In the genomic region with DNA sequence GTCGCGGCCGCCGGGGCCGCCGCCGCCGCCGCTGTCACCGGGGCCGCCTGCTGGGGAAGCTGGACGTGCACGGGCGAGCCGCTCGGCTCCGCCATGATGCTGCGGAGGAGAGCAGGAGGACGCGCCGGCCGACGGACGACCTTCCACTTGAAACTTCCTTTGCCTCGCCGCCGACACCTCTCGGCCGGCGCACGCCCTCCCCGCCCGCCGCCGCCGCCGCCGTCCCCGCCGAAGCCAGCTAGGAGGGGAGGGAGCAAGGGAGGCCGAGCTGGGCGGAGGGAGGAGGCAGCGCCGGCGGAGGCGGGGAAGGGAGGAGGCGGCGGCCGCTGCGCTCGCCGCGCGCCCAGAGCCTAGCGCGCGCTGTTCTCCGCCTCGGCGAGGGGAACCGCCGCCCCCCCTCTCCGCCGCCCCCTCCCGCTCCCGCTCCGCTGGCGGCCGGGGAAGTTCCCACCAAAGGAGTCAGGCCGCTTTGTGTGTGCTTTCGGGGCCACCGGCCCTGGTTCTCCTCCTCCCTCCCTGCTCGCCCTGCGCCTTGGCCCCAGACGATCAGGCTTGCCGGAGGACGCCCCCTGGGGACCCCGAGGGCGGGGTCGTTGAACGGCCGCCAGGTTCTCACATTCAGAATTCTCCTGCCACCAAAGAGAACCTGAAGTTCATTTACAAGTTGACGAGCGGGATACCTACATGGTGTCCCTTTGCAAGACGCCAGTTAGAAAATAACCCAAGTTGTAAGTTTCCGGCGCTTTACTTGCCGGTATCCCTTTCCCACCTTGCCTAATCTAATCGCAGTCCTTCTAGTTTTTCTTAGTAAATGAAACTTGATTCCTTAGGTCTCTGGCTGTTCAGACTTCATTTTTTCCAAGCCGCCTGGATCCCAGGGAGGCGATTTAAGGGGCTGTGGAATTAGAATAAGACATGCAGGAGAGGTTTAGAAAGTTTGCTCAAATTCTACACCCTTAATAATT, we compare ENCODE assay signal across 8 cellular contexts. TPM values are rescaled to one million over a fixed set of nuclear protein-coding genes. Genes with fewer than 3 reads are reported as not detected.
DNase-seq lines count a peak whose midpoint lies in the region; ATAC-seq and TF ChIP-seq lines count a peak whose summit lies in the region.

A gene (minus strand): TSS at position 255 of the 965 bp plus-strand sequence. CDS start 160 bp downstream, at position 95.

- peak within 1 kb of the TSS; percentile 91 for H3K4me3 Mint-ChIP-seq in CD8-positive, alpha-beta T cell

- H3K4me1 ChIP-seq in CD8-positive, alpha-beta T cell (ENCODE audit: insufficient read depth, low read length), result peaks cover 37% of the 10 kb centered on the region
- no peaks in the 10 kb centered on the region for H3K4me1 ChIP-seq in NT2/D1 (ENCODE audit: insufficient read depth, insufficient read length)

- H3K27me3 Mint-ChIP-seq in CD8-positive, alpha-beta T cell (ENCODE audit: low read depth), result no peaks in the 10 kb centered on the region

- TF ChIP-seq CTCF in CD8-positive, alpha-beta T cell (IDR thresholded peaks at IDR 0.05), result peak; percentile 15

- DNase-seq in CD8-positive, alpha-beta T cell, result peak; percentile 51 to 81 (median 72)
- DNase-seq in HK-2 (ENCODE audit: unreplicated experiment), result peak; percentile 77
- peak; percentile 68 for DNase-seq in NT2/D1 (ENCODE audit: low read depth, low spot score)
- DNase-seq in activated CD8-positive, alpha-beta memory T cell treated with anti-CD3 and anti-CD28 coated beads, Interleukin-2, amount 50 U/mL, for 48 hours, result peak; percentile 85
- peak; percentile 66 for DNase-seq in epidermal melanocyte (ENCODE audit: insufficient read length, low spot score)
- DNase-seq in midbrain (lab: John Stamatoyannopoulos, UW), result peak; percentile 62
- peak; percentile 56 to 62 for DNase-seq in stimulated activated CD8-positive, alpha-beta memory T cell treated with anti-CD3 and anti-CD28 coated beads, Interleukin-2, amount 100 ng/mL, for 1 hour (ENCODE audit: low read depth in 2 of 2)

- H3K27me3 ChIP-seq in CD8-positive, alpha-beta T cell (ENCODE audit: insufficient read depth, low read length), result no peaks in the 10 kb centered on the region
- peaks cover 6% of the 10 kb centered on the region for H3K27me3 ChIP-seq in NT2/D1 (ENCODE audit: insufficient read depth, insufficient read length)

- CTCF ChIA-PET in CD8-positive, alpha-beta T cell (lab: Charles Lee), result interaction anchor here (0.9 kb wide), 1 partner anchor 86 kb away, joined by 3 read pairs; no protein-coding TSS in a partner anchor

- POLR2A ChIA-PET in CD8-positive, alpha-beta T cell (lab: Charles Lee), result interaction anchor here (0.6 to 0.8 kb wide), 2 partner anchors 15 to 72 kb away, joined by 3 to 4 read pairs; no protein-coding TSS in a partner anchor

- peak within 1 kb of the TSS; percentile 81 for H3K27ac ChIP-seq in CD8-positive, alpha-beta T cell (ENCODE audit: low read depth, low read length)

- peak within 1 kb of the TSS; percentile 72 for H3K4me3 ChIP-seq in CD8-positive, alpha-beta T cell (ENCODE audit: low read depth, low read length)
- peak within 1 kb of the TSS; percentile 73 for H3K4me3 ChIP-seq in NT2/D1 (ENCODE audit: insufficient read length, low read depth)

- H3K27ac Mint-ChIP-seq in CD8-positive, alpha-beta T cell, result peak within 1 kb of the TSS; percentile 96

- no peaks in the 10 kb centered on the region for H3K36me3 Mint-ChIP-seq in CD8-positive, alpha-beta T cell

- peak within 1 kb of the TSS; percentile 81 for H3K9ac ChIP-seq in NT2/D1 (ENCODE audit: insufficient read length, low read depth)

- intact Hi-C loops in CD8-positive, alpha-beta T cell (cut with DNase I, micrococcal nuclease), result loop anchor here (2.0 to 10.0 kb wide), 7 partner anchors 55 to 1547 kb away; a partner anchor contains a TSS

- no peaks in the 10 kb centered on the region for H3K9me3 ChIP-seq in CD8-positive, alpha-beta T cell (ENCODE audit: low read length)
- H3K9me3 ChIP-seq in NT2/D1 (ENCODE audit: insufficient read depth, low read length), result no peaks in the 10 kb centered on the region

- peak; percentile 64 for ATAC-seq in CD8-positive, alpha-beta T cell
- peak; percentile 77 for ATAC-seq in GM19463 (IDR thresholded peaks at IDR 0.05; ENCODE audit: unreplicated experiment)

- no peaks in the 10 kb centered on the region for H3K36me3 ChIP-seq in CD8-positive, alpha-beta T cell (ENCODE audit: insufficient read depth, low read length)
- peaks cover 8% of the 10 kb centered on the region for H3K36me3 ChIP-seq in NT2/D1 (ENCODE audit: insufficient read depth, insufficient read length, low read length)

- H3K9me3 Mint-ChIP-seq in CD8-positive, alpha-beta T cell, result no peaks in the 10 kb centered on the region

- peaks cover 40% of the 10 kb centered on the region for H3K4me1 Mint-ChIP-seq in CD8-positive, alpha-beta T cell (ENCODE audit: low read depth)

RNA-seq across cellular contexts. Expression of the gene that starts here (rescaled TPM):
- total RNA-seq in CD8-positive, alpha-beta T cell, result 1 to 10 TPM; 7.5 to 9.6 TPM

Comparison
In these comparisons a context has a peak if more than half of its experiments do, and no peak if none do; other contexts are left out.
1. Peak in every context shown above with its lines: DNase-seq, ATAC-seq, H3K4me3 ChIP-seq and H3K27ac ChIP-seq.